Comparison of ENCODE assay signal across 8 cellular contexts in genomic region chr17:55356440-55357328, GRCh38.
DNase-seq lines count a peak whose midpoint lies in the region; ATAC-seq and TF ChIP-seq lines count a peak whose summit lies in the region.

No MANE protein-coding gene starts in this region.

- in situ Hi-C loops in brain microvascular endothelial cell (cut with HindIII; ENCODE audit: low pct_ligation_motif_present, low sequenced_read_pairs) = no loop called here

- TF ChIP-seq CTCF in AG09309 (IDR thresholded peaks at IDR 0.05; ENCODE audit: control insufficient read depth, insufficient read depth, low read depth, low read length, missing control alignments) (peak; percentile 82), brain microvascular endothelial cell (IDR thresholded peaks at IDR 0.05; ENCODE audit: low read depth, low read length, missing control alignments) (peak; percentile 83)

- peak; percentile 99 for ATAC-seq in GM18868 (IDR thresholded peaks at IDR 0.05; ENCODE audit: unreplicated experiment)
- ATAC-seq in HG03066 (IDR thresholded peaks at IDR 0.05; ENCODE audit: low read depth, unreplicated experiment) = peak; percentile 91

- H3K36me3 ChIP-seq in brain microvascular endothelial cell (replicated peaks) = no peaks in the 10 kb centered on the region

- peak; percentile 11 for DNase-seq in AG09309 (ENCODE audit: low read depth)
- DNase-seq in NCI-H2107 (lab: John Stamatoyannopoulos, UW) = peak; percentile 1
- peak; percentile 40 for DNase-seq in UCSD-AML1 (lab: John Stamatoyannopoulos, UW; ENCODE audit: unreplicated experiment)
- peak; percentile 83 for DNase-seq in brain microvascular endothelial cell
- peak; percentile 73 for DNase-seq in iris pigment epithelial cell (ENCODE audit: low read depth)
- DNase-seq in stimulated activated CD4-positive, alpha-beta T cell treated with anti-CD3 and anti-CD28 coated beads, Interleukin-2, amount 100 ng/mL, for 4 hours (ENCODE audit: low read depth) = peak; percentile 49

- no peaks in the 10 kb centered on the region for H3K27me3 ChIP-seq in brain microvascular endothelial cell (replicated peaks)

- H3K27ac ChIP-seq in brain microvascular endothelial cell = no peak overlapping the region

- H3K4me3 ChIP-seq in AG09309 (ENCODE audit: control insufficient read depth, low read depth, low read length) = no peak overlapping the region
- no peak overlapping the region for H3K4me3 ChIP-seq in brain microvascular endothelial cell (ENCODE audit: low read depth, low read length)

Comparison
In these comparisons a context has a peak if more than half of its experiments do, and no peak if none do; other contexts are left out.
1. DNase-seq: peak in every context shown above with its lines; median percentile 83 in brain microvascular endothelial cell; 73 in iris pigment epithelial cell; 49 in stimulated activated CD4-positive, alpha-beta T cell treated with anti-CD3 and anti-CD28 coated beads, Interleukin-2, amount 100 ng/mL, for 4 hours; 40 in UCSD-AML1; 11 in AG09309; 1 in NCI-H2107.